22 cellular contexts compared by ENCODE assay signal in genomic region chr16:57937861-57938260, GRCh38. TPM values are rescaled to one million over a fixed set of nuclear protein-coding genes. Genes with fewer than 3 reads are reported as not detected.
"Had no signal": no experiment of that assay in that cellular context is flagged by ENCODE, and none has a peak within 500 bp of the region (broad histone marks: within the 10 kb centered on the region; RNA-seq: fewer than 3 reads in every experiment).

No MANE protein-coding gene starts in this region.

- H3K4me3 ChIP-seq: SJCRH30, SK-N-MC had no signal

- ATAC-seq: HepG2, Right ventricle myocardium inferior had no signal

- H3K9me3 ChIP-seq: SJCRH30 had no signal

- DNase-seq: IMR-90, Karpas-422, KG1, MV-4-11, NCI-H1048, NCI-H1105, NCI-H1417, NCI-H146, NCI-H1694 treated with DMSO at 0.1 percent for 48 hours, NCI-H1930, NCI-H2081, NCI-H2107, NCI-H2227 treated with DMSO at 0.1 percent for 48 hours, NCI-H510A, NCI-H524 treated with DMSO at 0.1 percent for 48 hours, NCI-H69, NCI-H774, SHP77 treated with DMSO at 0.1 percent for 48 hours, SJCRH30 had no signal

- H3K36me3 ChIP-seq: SJCRH30 had no signal

RNA-seq across cellular contexts. Expression of gene CNGB1, which starts 33.1 kb away (rescaled TPM):
- total RNA-seq: IMR-90, Right ventricle myocardium inferior, SJCRH30 had no signal
